In genomic region chr6:108707328-108707976, GRCh38 we compare ENCODE assay signal across 1 cellular context.
TF ChIP-seq lines count a peak whose summit lies in the region.

No MANE protein-coding gene starts in this region.

TF ChIP-seq in HepG2, 621 proteins besides CTCF, POLR2A, EP300 and RAD21 (continued from another document):
- TF ChIP-seq, protein P1, sequence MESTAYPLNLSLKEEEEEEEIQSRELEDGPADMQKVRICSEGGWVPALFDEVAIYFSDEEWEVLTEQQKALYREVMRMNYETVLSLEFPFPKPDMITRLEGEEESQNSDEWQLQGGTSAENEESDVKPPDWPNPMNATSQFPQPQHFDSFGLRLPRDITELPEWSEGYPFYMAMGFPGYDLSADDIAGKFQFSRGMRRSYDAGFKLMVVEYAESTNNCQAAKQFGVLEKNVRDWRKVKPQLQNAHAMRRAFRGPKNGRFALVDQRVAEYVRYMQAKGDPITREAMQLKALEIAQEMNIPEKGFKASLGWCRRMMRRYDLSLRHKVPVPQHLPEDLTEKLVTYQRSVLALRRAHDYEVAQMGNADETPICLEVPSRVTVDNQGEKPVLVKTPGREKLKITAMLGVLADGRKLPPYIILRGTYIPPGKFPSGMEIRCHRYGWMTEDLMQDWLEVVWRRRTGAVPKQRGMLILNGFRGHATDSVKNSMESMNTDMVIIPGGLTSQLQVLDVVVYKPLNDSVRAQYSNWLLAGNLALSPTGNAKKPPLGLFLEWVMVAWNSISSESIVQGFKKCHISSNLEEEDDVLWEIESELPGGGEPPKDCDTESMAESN (CRISPR knock-in tag; conservative IDR thresholded peaks at IDR 0.05), result no peak
- TF ChIP-seq RFX1 (IDR thresholded peaks at IDR 0.05) (no peak), HINFP (CRISPR knock-in tag; IDR thresholded peaks at IDR 0.05; ENCODE audit: low read depth) (no peak), ZBED4 (CRISPR knock-in tag; IDR thresholded peaks at IDR 0.05; ENCODE audit: borderline replicate concordance) (no peak), IKZF4 (CRISPR knock-in tag; IDR thresholded peaks at IDR 0.05; ENCODE audit: borderline replicate concordance, low read depth, not compliant biosample characterization) (no peak), TGIF2 (CRISPR knock-in tag; IDR thresholded peaks at IDR 0.05) (peak; percentile 76; the same call in 1 of the 2 replicates), POGZ (CRISPR knock-in tag; IDR thresholded peaks at IDR 0.05) (no peak), FOSL1 (CRISPR knock-in tag; IDR thresholded peaks at IDR 0.05; ENCODE audit: borderline replicate concordance) (no peak), ATAD3A (CRISPR knock-in tag; IDR thresholded peaks at IDR 0.05) (no peak), KLF13 (CRISPR knock-in tag; IDR thresholded peaks at IDR 0.05) (no peak), ZNF232 (CRISPR knock-in tag; IDR thresholded peaks at IDR 0.05; ENCODE audit: borderline replicate concordance) (no peak), SMARCE1 (IDR thresholded peaks at IDR 0.05; ENCODE audit: borderline replicate concordance) (no peak), TERF1 (CRISPR knock-in tag; IDR thresholded peaks at IDR 0.05) (no peak), ZFP90 (CRISPR knock-in tag; IDR thresholded peaks at IDR 0.05; ENCODE audit: borderline replicate concordance) (no peak)
- TF ChIP-seq, protein P2, sequence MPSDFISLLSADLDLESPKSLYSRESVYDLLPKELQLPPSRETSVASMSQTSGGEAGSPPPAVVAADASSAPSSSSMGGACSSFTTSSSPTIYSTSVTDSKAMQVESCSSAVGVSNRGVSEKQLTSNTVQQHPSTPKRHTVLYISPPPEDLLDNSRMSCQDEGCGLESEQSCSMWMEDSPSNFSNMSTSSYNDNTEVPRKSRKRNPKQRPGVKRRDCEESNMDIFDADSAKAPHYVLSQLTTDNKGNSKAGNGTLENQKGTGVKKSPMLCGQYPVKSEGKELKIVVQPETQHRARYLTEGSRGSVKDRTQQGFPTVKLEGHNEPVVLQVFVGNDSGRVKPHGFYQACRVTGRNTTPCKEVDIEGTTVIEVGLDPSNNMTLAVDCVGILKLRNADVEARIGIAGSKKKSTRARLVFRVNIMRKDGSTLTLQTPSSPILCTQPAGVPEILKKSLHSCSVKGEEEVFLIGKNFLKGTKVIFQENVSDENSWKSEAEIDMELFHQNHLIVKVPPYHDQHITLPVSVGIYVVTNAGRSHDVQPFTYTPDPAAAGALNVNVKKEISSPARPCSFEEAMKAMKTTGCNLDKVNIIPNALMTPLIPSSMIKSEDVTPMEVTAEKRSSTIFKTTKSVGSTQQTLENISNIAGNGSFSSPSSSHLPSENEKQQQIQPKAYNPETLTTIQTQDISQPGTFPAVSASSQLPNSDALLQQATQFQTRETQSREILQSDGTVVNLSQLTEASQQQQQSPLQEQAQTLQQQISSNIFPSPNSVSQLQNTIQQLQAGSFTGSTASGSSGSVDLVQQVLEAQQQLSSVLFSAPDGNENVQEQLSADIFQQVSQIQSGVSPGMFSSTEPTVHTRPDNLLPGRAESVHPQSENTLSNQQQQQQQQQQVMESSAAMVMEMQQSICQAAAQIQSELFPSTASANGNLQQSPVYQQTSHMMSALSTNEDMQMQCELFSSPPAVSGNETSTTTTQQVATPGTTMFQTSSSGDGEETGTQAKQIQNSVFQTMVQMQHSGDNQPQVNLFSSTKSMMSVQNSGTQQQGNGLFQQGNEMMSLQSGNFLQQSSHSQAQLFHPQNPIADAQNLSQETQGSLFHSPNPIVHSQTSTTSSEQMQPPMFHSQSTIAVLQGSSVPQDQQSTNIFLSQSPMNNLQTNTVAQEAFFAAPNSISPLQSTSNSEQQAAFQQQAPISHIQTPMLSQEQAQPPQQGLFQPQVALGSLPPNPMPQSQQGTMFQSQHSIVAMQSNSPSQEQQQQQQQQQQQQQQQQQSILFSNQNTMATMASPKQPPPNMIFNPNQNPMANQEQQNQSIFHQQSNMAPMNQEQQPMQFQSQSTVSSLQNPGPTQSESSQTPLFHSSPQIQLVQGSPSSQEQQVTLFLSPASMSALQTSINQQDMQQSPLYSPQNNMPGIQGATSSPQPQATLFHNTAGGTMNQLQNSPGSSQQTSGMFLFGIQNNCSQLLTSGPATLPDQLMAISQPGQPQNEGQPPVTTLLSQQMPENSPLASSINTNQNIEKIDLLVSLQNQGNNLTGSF (CRISPR knock-in tag; IDR thresholded peaks at IDR 0.05), result no peak
TF ChIP-seq in HepG2: peak in this region for 23.
